3 cellular contexts compared by ENCODE assay signal in the genomic region with DNA sequence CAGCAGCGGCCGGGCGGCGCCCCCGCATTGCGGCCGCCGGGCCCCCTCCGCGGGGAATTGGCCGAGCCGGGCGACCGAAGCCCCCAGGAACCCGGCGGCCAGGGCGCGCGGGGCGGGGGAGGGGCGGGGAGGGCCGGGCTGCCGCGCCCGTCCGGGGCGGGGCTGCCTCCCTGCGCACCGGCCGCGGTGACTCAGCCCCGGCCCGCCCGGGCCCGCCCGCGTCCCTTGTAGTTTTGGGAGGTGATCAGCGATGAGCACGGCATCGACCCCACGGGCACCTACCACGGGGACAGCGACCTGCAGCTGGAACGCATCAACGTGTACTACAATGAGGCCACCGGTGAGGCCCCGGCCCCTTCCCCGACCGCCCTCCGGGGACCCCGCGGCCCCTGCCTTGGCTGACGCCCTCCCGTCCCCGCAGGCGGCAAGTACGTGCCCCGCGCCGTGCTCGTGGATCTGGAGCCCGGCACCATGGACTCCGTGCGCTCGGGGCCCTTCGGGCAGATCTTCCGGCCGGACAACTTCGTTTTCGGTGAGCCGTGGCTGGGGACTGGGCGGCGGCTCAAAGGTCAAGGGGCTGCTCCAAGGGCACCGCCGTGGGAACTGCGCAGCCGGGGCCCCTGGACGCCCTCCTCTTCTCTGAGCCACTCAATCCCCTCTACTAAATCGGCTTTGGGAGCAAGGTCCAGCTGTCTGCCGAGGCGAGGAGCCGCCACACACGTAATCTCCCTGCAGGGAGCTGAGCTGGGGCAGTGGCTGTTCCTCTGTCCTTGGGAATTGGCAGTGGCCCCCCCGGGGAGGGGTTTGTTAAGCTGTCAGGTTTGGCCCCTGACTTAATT.
TF ChIP-seq lines count a peak whose summit lies in the region.

No MANE protein-coding gene starts in this region.

TF ChIP-seq in SK-N-SH, 30 proteins besides CTCF, POLR2A, EP300 and RAD21:
- TF ChIP-seq MEF2A (IDR thresholded peaks at IDR 0.05; ENCODE audit: borderline replicate concordance, low read depth) (no peak), EZH2phosphoT487 (IDR thresholded peaks at IDR 0.05; ENCODE audit: borderline replicate concordance, low read depth) (no peak), YY1 (IDR thresholded peaks at IDR 0.05; ENCODE audit: low read depth) (no peak), FOXM1 (IDR thresholded peaks at IDR 0.05; ENCODE audit: low read depth) (no peak), TCF12 (IDR thresholded peaks at IDR 0.05) (no peak)
- TF ChIP-seq, protein P1, sequence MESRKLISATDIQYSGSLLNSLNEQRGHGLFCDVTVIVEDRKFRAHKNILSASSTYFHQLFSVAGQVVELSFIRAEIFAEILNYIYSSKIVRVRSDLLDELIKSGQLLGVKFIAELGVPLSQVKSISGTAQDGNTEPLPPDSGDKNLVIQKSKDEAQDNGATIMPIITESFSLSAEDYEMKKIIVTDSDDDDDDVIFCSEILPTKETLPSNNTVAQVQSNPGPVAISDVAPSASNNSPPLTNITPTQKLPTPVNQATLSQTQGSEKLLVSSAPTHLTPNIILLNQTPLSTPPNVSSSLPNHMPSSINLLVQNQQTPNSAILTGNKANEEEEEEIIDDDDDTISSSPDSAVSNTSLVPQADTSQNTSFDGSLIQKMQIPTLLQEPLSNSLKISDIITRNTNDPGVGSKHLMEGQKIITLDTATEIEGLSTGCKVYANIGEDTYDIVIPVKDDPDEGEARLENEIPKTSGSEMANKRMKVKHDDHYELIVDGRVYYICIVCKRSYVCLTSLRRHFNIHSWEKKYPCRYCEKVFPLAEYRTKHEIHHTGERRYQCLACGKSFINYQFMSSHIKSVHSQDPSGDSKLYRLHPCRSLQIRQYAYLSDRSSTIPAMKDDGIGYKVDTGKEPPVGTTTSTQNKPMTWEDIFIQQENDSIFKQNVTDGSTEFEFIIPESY (IDR thresholded peaks at IDR 0.05; ENCODE audit: borderline replicate concordance, low read depth), result no peak

TF ChIP-seq in SK-N-SH treated with all-trans-retinoic acid at 6 μM for 48 hours, 23 proteins besides CTCF, POLR2A, EP300 and RAD21:
- TF ChIP-seq ESRRG (CRISPR knock-in tag; IDR thresholded peaks at IDR 0.05), result no peak
- TF ChIP-seq GLIS3 (CRISPR knock-in tag; IDR thresholded peaks at IDR 0.05), result no peak
- TF ChIP-seq ZNF70 (CRISPR knock-in tag; IDR thresholded peaks at IDR 0.05), result no peak
- no peak for TF ChIP-seq ISL1 (CRISPR knock-in tag; IDR thresholded peaks at IDR 0.05)
- TF ChIP-seq, protein P2, sequence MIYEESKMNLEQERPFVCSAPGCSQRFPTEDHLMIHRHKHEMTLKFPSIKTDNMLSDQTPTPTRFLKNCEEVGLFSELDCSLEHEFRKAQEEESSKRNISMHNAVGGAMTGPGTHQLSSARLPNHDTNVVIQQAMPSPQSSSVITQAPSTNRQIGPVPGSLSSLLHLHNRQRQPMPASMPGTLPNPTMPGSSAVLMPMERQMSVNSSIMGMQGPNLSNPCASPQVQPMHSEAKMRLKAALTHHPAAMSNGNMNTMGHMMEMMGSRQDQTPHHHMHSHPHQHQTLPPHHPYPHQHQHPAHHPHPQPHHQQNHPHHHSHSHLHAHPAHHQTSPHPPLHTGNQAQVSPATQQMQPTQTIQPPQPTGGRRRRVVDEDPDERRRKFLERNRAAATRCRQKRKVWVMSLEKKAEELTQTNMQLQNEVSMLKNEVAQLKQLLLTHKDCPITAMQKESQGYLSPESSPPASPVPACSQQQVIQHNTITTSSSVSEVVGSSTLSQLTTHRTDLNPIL (CRISPR knock-in tag; IDR thresholded peaks at IDR 0.05; ENCODE audit: low read depth), result no peak
- TF ChIP-seq CSDC2 (CRISPR knock-in tag; IDR thresholded peaks at IDR 0.05), result no peak
- TF ChIP-seq ARNTL (CRISPR knock-in tag; IDR thresholded peaks at IDR 0.05; ENCODE audit: borderline replicate concordance, low read depth), result no peak
- no peak for TF ChIP-seq ZC3H10 (CRISPR knock-in tag; IDR thresholded peaks at IDR 0.05)
- TF ChIP-seq SNAI2 (CRISPR knock-in tag; IDR thresholded peaks at IDR 0.05), result no peak
- TF ChIP-seq, protein P3, sequence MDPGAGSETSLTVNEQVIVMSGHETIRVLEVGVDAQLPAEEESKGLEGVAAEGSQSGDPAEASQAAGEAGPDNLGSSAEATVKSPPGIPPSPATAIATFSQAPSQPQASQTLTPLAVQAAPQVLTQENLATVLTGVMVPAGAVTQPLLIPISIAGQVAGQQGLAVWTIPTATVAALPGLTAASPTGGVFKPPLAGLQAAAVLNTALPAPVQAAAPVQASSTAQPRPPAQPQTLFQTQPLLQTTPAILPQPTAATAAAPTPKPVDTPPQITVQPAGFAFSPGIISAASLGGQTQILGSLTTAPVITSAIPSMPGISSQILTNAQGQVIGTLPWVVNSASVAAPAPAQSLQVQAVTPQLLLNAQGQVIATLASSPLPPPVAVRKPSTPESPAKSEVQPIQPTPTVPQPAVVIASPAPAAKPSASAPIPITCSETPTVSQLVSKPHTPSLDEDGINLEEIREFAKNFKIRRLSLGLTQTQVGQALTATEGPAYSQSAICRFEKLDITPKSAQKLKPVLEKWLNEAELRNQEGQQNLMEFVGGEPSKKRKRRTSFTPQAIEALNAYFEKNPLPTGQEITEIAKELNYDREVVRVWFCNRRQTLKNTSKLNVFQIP (CRISPR knock-in tag; IDR thresholded peaks at IDR 0.05; ENCODE audit: borderline replicate concordance, low read depth), result no peak
- no peak for TF ChIP-seq BACH2 (CRISPR knock-in tag; IDR thresholded peaks at IDR 0.05; ENCODE audit: borderline replicate concordance)
- TF ChIP-seq ZNF8 (CRISPR knock-in tag; IDR thresholded peaks at IDR 0.05), result no peak
- TF ChIP-seq ZFP3 (CRISPR knock-in tag; IDR thresholded peaks at IDR 0.05), result no peak
- no peak for TF ChIP-seq TOX (CRISPR knock-in tag; IDR thresholded peaks at IDR 0.05; ENCODE audit: borderline replicate concordance)
- no peak for TF ChIP-seq TCF4 (CRISPR knock-in tag; IDR thresholded peaks at IDR 0.05; ENCODE audit: borderline replicate concordance)
- no peak for TF ChIP-seq ZFP30 (CRISPR knock-in tag; IDR thresholded peaks at IDR 0.05)
- no peak for TF ChIP-seq ZNF565 (CRISPR knock-in tag; conservative IDR thresholded peaks at IDR 0.05; ENCODE audit: low read depth)
- TF ChIP-seq, protein P4, sequence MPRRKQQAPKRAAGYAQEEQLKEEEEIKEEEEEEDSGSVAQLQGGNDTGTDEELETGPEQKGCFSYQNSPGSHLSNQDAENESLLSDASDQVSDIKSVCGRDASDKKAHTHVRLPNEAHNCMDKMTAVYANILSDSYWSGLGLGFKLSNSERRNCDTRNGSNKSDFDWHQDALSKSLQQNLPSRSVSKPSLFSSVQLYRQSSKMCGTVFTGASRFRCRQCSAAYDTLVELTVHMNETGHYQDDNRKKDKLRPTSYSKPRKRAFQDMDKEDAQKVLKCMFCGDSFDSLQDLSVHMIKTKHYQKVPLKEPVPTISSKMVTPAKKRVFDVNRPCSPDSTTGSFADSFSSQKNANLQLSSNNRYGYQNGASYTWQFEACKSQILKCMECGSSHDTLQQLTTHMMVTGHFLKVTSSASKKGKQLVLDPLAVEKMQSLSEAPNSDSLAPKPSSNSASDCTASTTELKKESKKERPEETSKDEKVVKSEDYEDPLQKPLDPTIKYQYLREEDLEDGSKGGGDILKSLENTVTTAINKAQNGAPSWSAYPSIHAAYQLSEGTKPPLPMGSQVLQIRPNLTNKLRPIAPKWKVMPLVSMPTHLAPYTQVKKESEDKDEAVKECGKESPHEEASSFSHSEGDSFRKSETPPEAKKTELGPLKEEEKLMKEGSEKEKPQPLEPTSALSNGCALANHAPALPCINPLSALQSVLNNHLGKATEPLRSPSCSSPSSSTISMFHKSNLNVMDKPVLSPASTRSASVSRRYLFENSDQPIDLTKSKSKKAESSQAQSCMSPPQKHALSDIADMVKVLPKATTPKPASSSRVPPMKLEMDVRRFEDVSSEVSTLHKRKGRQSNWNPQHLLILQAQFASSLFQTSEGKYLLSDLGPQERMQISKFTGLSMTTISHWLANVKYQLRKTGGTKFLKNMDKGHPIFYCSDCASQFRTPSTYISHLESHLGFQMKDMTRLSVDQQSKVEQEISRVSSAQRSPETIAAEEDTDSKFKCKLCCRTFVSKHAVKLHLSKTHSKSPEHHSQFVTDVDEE (CRISPR knock-in tag; IDR thresholded peaks at IDR 0.05), result no peak

TF ChIP-seq in endothelial cell of umbilical vein, 7 proteins besides CTCF, POLR2A, EP300 and RAD21:
- no peak for TF ChIP-seq POLR2AphosphoS5 (IDR thresholded peaks at IDR 0.05; ENCODE audit: insufficient read depth, low read depth, low read length)
- no peak for TF ChIP-seq JUN (IDR thresholded peaks at IDR 0.05; ENCODE audit: borderline replicate concordance, insufficient read depth, insufficient read length, low read depth)
- TF ChIP-seq MYC (IDR thresholded peaks at IDR 0.05; ENCODE audit: low read depth, low read length), result no peak
- TF ChIP-seq EZH2 (IDR thresholded peaks at IDR 0.05; ENCODE audit: borderline replicate concordance, low read depth, low read length, severe bottlenecking), result no peak
- TF ChIP-seq, protein P5, sequence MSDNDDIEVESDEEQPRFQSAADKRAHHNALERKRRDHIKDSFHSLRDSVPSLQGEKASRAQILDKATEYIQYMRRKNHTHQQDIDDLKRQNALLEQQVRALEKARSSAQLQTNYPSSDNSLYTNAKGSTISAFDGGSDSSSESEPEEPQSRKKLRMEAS (IDR thresholded peaks at IDR 0.05; ENCODE audit: insufficient read depth, insufficient read length), result no peak
- no peak for TF ChIP-seq FOS (IDR thresholded peaks at IDR 0.05; ENCODE audit: borderline replicate concordance, insufficient read depth, low read length)
- no peak for TF ChIP-seq GATA2 (IDR thresholded peaks at IDR 0.05; ENCODE audit: insufficient read depth, insufficient read length, low read depth, low read length)
